ENCODE assay signal across 27 cellular contexts in genomic region chr11:79040348-79040747, GRCh38.
DNase-seq lines count a peak whose midpoint lies in the region; ATAC-seq, FAIRE-seq and TF ChIP-seq lines count a peak whose summit lies in the region.
"Had no signal": no experiment of that assay in that cellular context is flagged by ENCODE, and none has a peak within 500 bp of the region (broad histone marks: within the 10 kb centered on the region; RNA-seq: fewer than 3 reads in every experiment).

No MANE protein-coding gene starts in this region.

- no peak for TF ChIP-seq RAD21 in HepG2 (CRISPR knock-in tag; IDR thresholded peaks at IDR 0.05)

- ATAC-seq in GM18520 (IDR thresholded peaks at IDR 0.05; ENCODE audit: unreplicated experiment) (no peak), HepG2 (no peak), GM21619 (IDR thresholded peaks at IDR 0.05; ENCODE audit: unreplicated experiment) (no peak)
- ATAC-seq: Panc1; psoas muscle; stimulated activated naive CD8-positive, alpha-beta T cell treated with anti-CD3 and anti-CD28 coated beads, Interleukin-15, amount 100 ng/mL, for 72 hours; T-cell had no signal

- BruUV-seq in HepG2 (replicated peaks; lab: Mats Ljungman, UMichigan) = no TSS peak

- intact Hi-C loops in HepG2 (cut with micrococcal nuclease; ENCODE audit: unreplicated experiment) = no loop called here

- no peak for TF ChIP-seq CTCF in HepG2 (CRISPR knock-in tag; IDR thresholded peaks at IDR 0.05)

- no peaks in the 10 kb centered on the region for H3K36me3 ChIP-seq in HepG2 (replicated peaks in 1 of 2; ENCODE audit: control insufficient read depth in 1 of 2, insufficient read depth in 2 of 2, low read length in 2 of 2)
- H3K36me3 ChIP-seq: colonic mucosa, tibial nerve had no signal

- H3K4me2 ChIP-seq in HepG2 (ENCODE audit: low read depth, low read length) = no peak overlapping the region
- H3K4me2 ChIP-seq: KMS-11 had no signal

- TF ChIP-seq POLR2A in HepG2 (IDR thresholded peaks at IDR 0.05; ENCODE audit: insufficient read depth in 1 of 2, low read depth in 2 of 2, low read length in 2 of 2) = no peak

- TF ChIP-seq EP300 in HepG2 (IDR thresholded peaks at IDR 0.05; ENCODE audit: low read depth in 2 of 2, low read length in 2 of 2) = no peak
- no peak for TF ChIP-seq EP300 in HepG2 (CRISPR knock-in tag; IDR thresholded peaks at IDR 0.05; ENCODE audit: borderline replicate concordance)

- no peak overlapping the region for H2AFZ ChIP-seq in HepG2 (ENCODE audit: low read length)

- no peaks in the 10 kb centered on the region for H3K9me3 ChIP-seq in HepG2 (ENCODE audit: low read length)
- H3K9me3 ChIP-seq: colonic mucosa, psoas muscle, tibial nerve had no signal

- POLR2A ChIA-PET in HepG2 (lab: Yijun Ruan, JAX) = no interaction called here

- 9% methylated on average over 1 of the region's 1 CpG for WGBS in HepG2 (ENCODE audit: low lambda C conversion rate)

- H3K27ac ChIP-seq in HepG2 (ENCODE audit: extremely low read length, insufficient read depth, low read length) = no peak overlapping the region
- H3K27ac ChIP-seq: colonic mucosa, KMS-11, psoas muscle, tibial nerve had no signal

- H4K20me1 ChIP-seq in HepG2 (ENCODE audit: insufficient read depth, low read length) = no peaks in the 10 kb centered on the region

- DNase-seq in Daoy (ENCODE audit: low read depth) = peak; percentile 39
- peak; percentile 37 to 68 for DNase-seq in NCI-H446 (lab: John Stamatoyannopoulos, UW)
- peak; percentile 21 for DNase-seq in fibroblast of gingiva (ENCODE audit: low read depth)
- peak; percentile 14 for DNase-seq in middle frontal gyrus (ENCODE audit: extremely low spot score, low spot score)
- no peak for DNase-seq in NCI-H1048 (lab: John Stamatoyannopoulos, UW)
- no peak for DNase-seq in HepG2 (ENCODE audit: low spot score)
- DNase-seq: activated T-cell treated with anti-CD3 and anti-CD28 coated beads, Interleukin-2, amount 50 U/mL, for 1 hour; CD4-positive, alpha-beta T cell; colonic mucosa; effector memory CD4-positive, alpha-beta T cell; head of caudate nucleus; MV-4-11; NCI-H187; NCI-H226; psoas muscle; SIG-M5; stimulated activated naive CD8-positive, alpha-beta T cell treated with anti-CD3 and anti-CD28 coated beads, Interleukin-15, amount 100 ng/mL, for 72 hours; T-cell had no signal

- H3K4me1 ChIP-seq in HepG2 (ENCODE audit: insufficient read depth, low read length) = no peaks in the 10 kb centered on the region
- H3K4me1 ChIP-seq: colonic mucosa, psoas muscle, tibial nerve had no signal

- H3K27me3 ChIP-seq in HepG2 (ENCODE audit: control insufficient read depth in 1 of 2, insufficient read depth in 2 of 2, low read length in 2 of 2) = peaks cover 0 to 1% of the 10 kb centered on the region in 2 experiments; a peak in 1 of 5 replicates
- H3K27me3 ChIP-seq: colonic mucosa, tibial nerve had no signal

- CTCF ChIA-PET in HepG2 (lab: Yijun Ruan, JAX; ENCODE audit: low intra/inter-chr PET ratio, low total read pairs) = no interaction called here

- no peak for FAIRE-seq in HepG2 (lab: Jason Lieb, UNC)
- FAIRE-seq: G401.6, GM18507, H1, HTR-8/SVneo had no signal

- no peaks in the 10 kb centered on the region for H3K79me2 ChIP-seq in HepG2 (ENCODE audit: insufficient read depth, low read length)

- in situ Hi-C loops in HepG2 (cut with HindIII; ENCODE audit: extremely low pct_ligation_motif_present, low pct_unique_long_range_greater_than_20kb) = no loop called here

- no peak overlapping the region for H3K9ac ChIP-seq in HepG2 (ENCODE audit: insufficient read depth, low read depth, low read length)
- H3K9ac ChIP-seq: KMS-11 had no signal

- no peak overlapping the region for H3K4me3 ChIP-seq in HepG2 (replicated peaks in 1 of 3; ENCODE audit: insufficient read depth in 1 of 3, low read depth in 2 of 3, low read length in 3 of 3)
- H3K4me3 ChIP-seq: colonic mucosa, psoas muscle, tibial nerve had no signal

TF ChIP-seq in HepG2, 621 proteins besides CTCF, POLR2A, EP300 and RAD21:
- no peak for TF ChIP-seq TGIF2 (CRISPR knock-in tag; IDR thresholded peaks at IDR 0.05)
- TF ChIP-seq KLF13 (CRISPR knock-in tag; IDR thresholded peaks at IDR 0.05) = no peak
- no peak for TF ChIP-seq SP140L (CRISPR knock-in tag; IDR thresholded peaks at IDR 0.05; ENCODE audit: borderline replicate concordance)
- TF ChIP-seq ZNF121 (CRISPR knock-in tag; IDR thresholded peaks at IDR 0.05) = no peak
- TF ChIP-seq SP1 (IDR thresholded peaks at IDR 0.05) = no peak
- TF ChIP-seq SP1 (CRISPR knock-in tag; IDR thresholded peaks at IDR 0.05) = no peak
- TF ChIP-seq ZBTB8A (CRISPR knock-in tag; IDR thresholded peaks at IDR 0.05; ENCODE audit: borderline replicate concordance, low read depth) = no peak
- TF ChIP-seq SMC3 (IDR thresholded peaks at IDR 0.05; ENCODE audit: low read length) = no peak
- no peak for TF ChIP-seq RBAK (CRISPR knock-in tag; IDR thresholded peaks at IDR 0.05)
- TF ChIP-seq ZNF512 (CRISPR knock-in tag; IDR thresholded peaks at IDR 0.05) = no peak
- no peak for TF ChIP-seq ZBTB4 (CRISPR knock-in tag; IDR thresholded peaks at IDR 0.05; ENCODE audit: borderline replicate concordance)
- no peak for TF ChIP-seq EEA1 (CRISPR knock-in tag; IDR thresholded peaks at IDR 0.05; ENCODE audit: borderline replicate concordance)
- no peak for TF ChIP-seq KAT2B (IDR thresholded peaks at IDR 0.05; ENCODE audit: borderline replicate concordance, low read depth, low read length)
- no peak for TF ChIP-seq RARG (CRISPR knock-in tag; IDR thresholded peaks at IDR 0.05; ENCODE audit: low read depth)

Comparison
In these comparisons a context has a peak if more than half of its experiments do, and no peak if none do; other contexts are left out.
1. DNase-seq: peak in Daoy (single experiment), NCI-H446 (2 of 2), fibroblast of gingiva (single experiment) and middle frontal gyrus (single experiment); none in NCI-H1048 (single experiment) and HepG2 (single experiment).